Comparison of ENCODE assay signal across 1 cellular context in genomic region chr13:31029129-31029528, GRCh38.
TF ChIP-seq lines count a peak whose summit lies in the region.

No MANE protein-coding gene starts in this region.

TF ChIP-seq in H1, 55 proteins besides CTCF, POLR2A, EP300 and RAD21:
- TF ChIP-seq EGR1 (IDR thresholded peaks at IDR 0.05; ENCODE audit: borderline replicate concordance, low read depth, low read length) (no peak), ATF2 (IDR thresholded peaks at IDR 0.05; ENCODE audit: low read length) (no peak), RFX5 (IDR thresholded peaks at IDR 0.05; ENCODE audit: borderline replicate concordance, low read depth, low read length) (no peak), SIX5 (IDR thresholded peaks at IDR 0.05; ENCODE audit: low read depth, low read length) (no peak), POU5F1 (IDR thresholded peaks at IDR 0.05; ENCODE audit: low read depth, low read length) (no peak), ASH2L (IDR thresholded peaks at IDR 0.05; ENCODE audit: low read length) (no peak), JUN (IDR thresholded peaks at IDR 0.05; ENCODE audit: low read depth, low read length) (no peak)
